Comparison of ENCODE assay signal across 8 cellular contexts in the genomic region with DNA sequence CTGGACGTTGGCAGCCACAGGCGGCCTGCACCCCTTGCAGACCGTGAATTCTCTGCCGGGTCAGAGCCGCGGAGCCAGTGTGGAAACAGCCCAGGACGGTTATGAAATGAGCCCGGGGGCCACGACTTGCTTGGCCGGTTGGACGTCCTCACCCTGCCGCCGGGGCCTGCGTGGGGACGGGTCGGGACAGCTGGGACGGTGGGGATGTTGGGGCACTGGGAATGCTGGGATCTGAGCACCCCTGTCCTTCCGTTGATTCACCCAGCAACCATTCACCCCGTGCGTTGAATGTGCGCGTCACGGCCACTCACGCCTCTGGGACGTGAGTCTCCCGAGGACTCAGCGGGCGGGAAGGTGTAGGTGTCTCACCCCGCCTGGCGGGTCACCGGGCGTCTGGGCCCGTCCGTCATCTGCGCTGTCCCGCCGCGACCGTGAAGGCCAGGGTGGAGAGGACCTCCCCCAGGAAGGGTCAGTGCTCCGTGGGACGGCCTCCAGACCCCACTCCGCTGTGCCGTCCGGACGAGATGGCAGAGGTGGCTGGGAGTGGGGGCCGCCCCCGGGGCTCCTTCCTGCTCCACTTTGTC. TPM values are rescaled to one million over a fixed set of nuclear protein-coding genes. Genes with fewer than 3 reads are reported as not detected.
DNase-seq lines count a peak whose midpoint lies in the region; ATAC-seq and TF ChIP-seq lines count a peak whose summit lies in the region.

No MANE protein-coding gene starts in this region.

- H3K4me2 ChIP-seq in HCT116 (ENCODE audit: low read length) = peak overlapping the region; percentile 95

- H3K79me2 ChIP-seq in HCT116 (ENCODE audit: insufficient read depth, low read length) = no peaks in the 10 kb centered on the region

- TF ChIP-seq RAD21 in HCT116 (IDR thresholded peaks at IDR 0.05; ENCODE audit: low read depth) = no peak

- H3K4me3 ChIP-seq in HCT116 (replicated peaks in 1 of 2; ENCODE audit: low read depth in 1 of 2, low read length in 2 of 2) (peak overlapping the region; percentile 56 to 78), mucosa of descending colon (peak overlapping the region; percentile 54), aorta (ENCODE audit: low read length in 2 of 2) (peak overlapping the region in 1 of 2 donors; percentile 1)

- RAD21 ChIA-PET in HCT116 (lab: Charles Lee; ENCODE audit: low non-redundant PET in 1 of 2, low total read pairs in 2 of 2, uncharacterized antibody in 2 of 2, unreplicated experiment in 2 of 2) = no interaction called here

- no peaks in the 10 kb centered on the region for H4K20me1 ChIP-seq in HCT116 (ENCODE audit: insufficient read depth)

- H3K4me3 Mint-ChIP-seq in effector memory CD8-positive, alpha-beta T cell = peak overlapping the region; percentile 86

- H3K4me1 ChIP-seq in HCT116 (ENCODE audit: control insufficient read depth in 1 of 2, insufficient read depth in 2 of 2, low read length in 2 of 2) = peaks cover 0 to 23% of the 10 kb centered on the region in 2 experiments; a peak in 2 of 4 replicates
- H3K4me1 ChIP-seq in mucosa of descending colon (ENCODE audit: low read depth) = peaks cover 7% of the 10 kb centered on the region
- H3K4me1 ChIP-seq in aorta (ENCODE audit: control insufficient read depth in 1 of 2, insufficient read depth in 2 of 2, low read length in 2 of 2) = no peaks in the 10 kb centered on the region

- no peak overlapping the region for H2AFZ ChIP-seq in HCT116 (ENCODE audit: low read depth, low read length, poor library complexity, severe bottlenecking)

- DNase-seq in Daoy (ENCODE audit: low read depth) (peak; percentile 13), HCT116 (ENCODE audit: low read depth, low spot score) (no peak), RKO (ENCODE audit: low spot score) (peak; percentile 91), mucosa of descending colon (peak; percentile 28 to 63 (median 62)), aorta (peak; percentile 52 to 83), DMS 273 (lab: John Stamatoyannopoulos, UW; ENCODE audit: unreplicated experiment) (no peak), HuH-7 (ENCODE audit: low spot score) (no peak)
- DNase-seq in effector memory CD8-positive, alpha-beta T cell = no peak

- no peak for TF ChIP-seq CTCF in HCT116 (IDR thresholded peaks at IDR 0.05 in 2 of 3, conservative IDR thresholded peaks at IDR 0.05 in 1 of 3; ENCODE audit: borderline replicate concordance in 1 of 3, insufficient read depth in 1 of 3, low read depth in 2 of 3, low read length in 2 of 3)
- no peak for TF ChIP-seq CTCF in mucosa of descending colon (IDR thresholded peaks at IDR 0.05)

- H3K36me3 ChIP-seq in HCT116 (ENCODE audit: control insufficient read depth in 1 of 2, insufficient read depth in 2 of 2, low read length in 2 of 2) = no peaks in the 10 kb centered on the region
- H3K36me3 ChIP-seq in mucosa of descending colon (ENCODE audit: low read depth) = no peaks in the 10 kb centered on the region
- no peaks in the 10 kb centered on the region for H3K36me3 ChIP-seq in aorta (ENCODE audit: control insufficient read depth in 1 of 2, insufficient read depth in 2 of 2, low read length in 1 of 2)

- H3K27me3 Mint-ChIP-seq in effector memory CD8-positive, alpha-beta T cell = no peaks in the 10 kb centered on the region

- H3K27me3 ChIP-seq in HCT116 (ENCODE audit: insufficient read depth, low read length) (no peaks in the 10 kb centered on the region), aorta (ENCODE audit: control insufficient read depth in 1 of 2, insufficient read depth in 2 of 2, low read length in 1 of 2) (no peaks in the 10 kb centered on the region)

- intact Hi-C loops in HCT116 (cut with micrococcal nuclease) (loop anchor here (5.0 kb wide), 1 partner anchor 41 kb away; the partner anchor contains the start of gene GTPBP6), mucosa of descending colon (cut with DNase I, micrococcal nuclease) (no loop called here), aorta (cut with DNase I) (no loop called here)

- H3K9ac ChIP-seq in HCT116 (ENCODE audit: low read length) = peak overlapping the region; percentile 88

- POLR2A ChIA-PET in HCT116 (lab: Charles Lee) = no interaction called here

- H3K27ac Mint-ChIP-seq in effector memory CD8-positive, alpha-beta T cell = peak overlapping the region; percentile 55 to 74

- TF ChIP-seq POLR2A in HCT116 (IDR thresholded peaks at IDR 0.05; ENCODE audit: borderline replicate concordance, extremely low read depth, insufficient read depth, insufficient read length) = no peak

- 5 to 6% methylated on average over 43 to 47 of the region's 47 CpGs for WGBS in aorta, 2 donors

- no peaks in the 10 kb centered on the region for H3K9me3 Mint-ChIP-seq in effector memory CD8-positive, alpha-beta T cell

- CTCF ChIA-PET in HCT116 (lab: Charles Lee) = no interaction called here

- H3K27ac ChIP-seq in HCT116 (ENCODE audit: low read depth, low read length) (peak overlapping the region; percentile 42; the same call in 1 of the 2 replicates), aorta (ENCODE audit: low read depth in 1 of 2, low read length in 2 of 2) (no peak overlapping the region)

- BruUV-seq in HCT116 (replicated peaks; lab: Mats Ljungman, UMichigan) = TSS peak; percentile 95

- no peaks in the 10 kb centered on the region for H3K9me2 ChIP-seq in HCT116 (ENCODE audit: insufficient read depth)

- H3K9me3 ChIP-seq in HCT116 (ENCODE audit: control insufficient read depth in 1 of 2, insufficient read depth in 1 of 2, low read depth in 1 of 2, low read length in 2 of 2) (no peaks in the 10 kb centered on the region), mucosa of descending colon (no peaks in the 10 kb centered on the region), aorta (ENCODE audit: control insufficient read depth, low read length) (no peaks in the 10 kb centered on the region)

- H3K4me1 Mint-ChIP-seq in effector memory CD8-positive, alpha-beta T cell (ENCODE audit: low read depth in 2 of 2) = peaks cover 7% of the 10 kb centered on the region in 2 donors

- ATAC-seq in HCT116 (peak; percentile 66), mucosa of descending colon (peak; percentile 58), aorta (ENCODE audit: low FRiP score) (peak; percentile 77)
- ATAC-seq in effector memory CD8-positive, alpha-beta T cell (replicated peaks) = peak; percentile 62

- H3K36me3 Mint-ChIP-seq in effector memory CD8-positive, alpha-beta T cell (ENCODE audit: insufficient read depth) = peaks cover 6% of the 10 kb centered on the region

TF ChIP-seq in HCT116, 20 proteins besides CTCF, POLR2A, EP300 and RAD21:
- TF ChIP-seq CEBPB (IDR thresholded peaks at IDR 0.05; ENCODE audit: low read depth) (no peak), ZFX (IDR thresholded peaks at IDR 0.05) (peak; percentile 16; the same call in 1 of the 2 replicates)

RNA-seq across cellular contexts. Expression of gene PLCXD1, which starts 4.5 kb away (rescaled TPM):
- total RNA-seq in Daoy (2014; rRNA removed; shearing (Covaris generic)) = 3.9 and 6.6 TPM in 2 replicates
- total RNA-seq in HCT116 (2021; ENCODE audit: unreplicated experiment) (26.3 TPM), mucosa of descending colon (10 to 100 TPM; 12.6 to 20.7 (median 13.8) TPM), aorta (1 to 10 TPM; 3.7 to 9.7 TPM)
- 18.3 and 20.1 TPM in 2 replicates for polyA plus RNA-seq in HCT116 (2012)
- polyA plus RNA-seq in aorta = 10 to 100 TPM in 1 of 2 donors, 1 to 10 TPM in 1; 1.3 to 16.3 TPM

RNA-seq across cellular contexts. Expression of gene GTPBP6, which starts 41.9 kb away (rescaled TPM):
- 26.0 and 35.3 TPM in 2 replicates for total RNA-seq in Daoy (2014; rRNA removed; shearing (Covaris generic))
- total RNA-seq in HCT116 (2021; ENCODE audit: unreplicated experiment) = 41.6 TPM
- 32.2 and 36.5 TPM in 2 replicates for polyA plus RNA-seq in HCT116 (2012)
- 10 to 100 TPM; 49.8 to 55.8 (median 54.1) TPM for total RNA-seq in mucosa of descending colon
- total RNA-seq in aorta = 10 to 100 TPM; 34.7 to 44.7 TPM
- polyA plus RNA-seq in aorta = 10 to 100 TPM; 38.8 to 62.6 TPM

Comparison
In these comparisons a context has a peak if more than half of its experiments do, and no peak if none do; other contexts are left out.
1. DNase-seq: peak in Daoy (single experiment), RKO (single experiment), mucosa of descending colon (3 of 3) and aorta (2 of 2); none in HCT116 (single experiment), effector memory CD8-positive, alpha-beta T cell (0 of 3), DMS 273 (single experiment) and HuH-7 (single experiment).
2. Peak in every context shown above with its lines, with median percentiles within 50 percentile points of each other: ATAC-seq.